9 cellular contexts compared by ENCODE assay signal in genomic region chr19:45766919-45767346, GRCh38. TPM values are rescaled to one million over a fixed set of nuclear protein-coding genes. Genes with fewer than 3 reads are reported as not detected.
A peak's percentile ranks its signal among the peaks of the same experiment; 100 is the strongest.
DNase-seq lines count a peak whose midpoint lies in the region; ATAC-seq and TF ChIP-seq lines count a peak whose summit lies in the region.
"Had no signal": no experiment of that assay in that cellular context is flagged by ENCODE, and none has a peak within 500 bp of the region (broad histone marks: within the 10 kb centered on the region; RNA-seq: fewer than 3 reads in every experiment).

No MANE protein-coding gene starts in this region.

- H3K4me3 Mint-ChIP-seq in nephron = peak overlapping the region; percentile 89 to 98 (median 96)

- H3K9me3 Mint-ChIP-seq in nephron = no peaks in the 10 kb centered on the region

- H3K36me3 Mint-ChIP-seq in nephron (ENCODE audit: low read depth) = no peaks in the 10 kb centered on the region

- ATAC-seq in GM19324 (IDR thresholded peaks at IDR 0.05; ENCODE audit: low FRiP score, unreplicated experiment) = no peak

- no peaks in the 10 kb centered on the region; the same call in 1 of the 2 replicates for H3K9me3 ChIP-seq in AG04450 (ENCODE audit: control insufficient read depth, insufficient read depth, low read length)
- H3K9me3 ChIP-seq in Peyer's patch = no peaks in the 10 kb centered on the region

- peak overlapping the region; percentile 67 for H3K4me3 ChIP-seq in AG04450 (ENCODE audit: low read depth, low read length)
- H3K4me3 ChIP-seq in Peyer's patch = peak overlapping the region; percentile 50 to 89 (median 84)
- H3K4me3 ChIP-seq in fibroblast of mammary gland (ENCODE audit: control insufficient read depth, low read depth, low read length) = peak overlapping the region; percentile 73

- peak overlapping the region; percentile 96 to 98 (median 97) for H3K27ac Mint-ChIP-seq in nephron

- peaks cover 4% of the 10 kb centered on the region for H3K27me3 Mint-ChIP-seq in nephron (ENCODE audit: low read depth)

- DNase-seq in AG04450 (ENCODE audit: low read depth, low spot score) (no peak), Peyer's patch (no peak), fibroblast of mammary gland (ENCODE audit: low read depth) (no peak), NCI-H2107 treated with DMSO at 0.1 percent for 48 hours (lab: John Stamatoyannopoulos, UW; ENCODE audit: unreplicated experiment) (no peak), SKM-1 (lab: John Stamatoyannopoulos, UW; ENCODE audit: unreplicated experiment) (no peak), ecto neural progenitor cell (ENCODE audit: low spot score) (no peak)

- POLR2A ChIA-PET in AG04450 (lab: Yijun Ruan, JAX) = interaction anchor here (0.8 to 4.7 kb wide), 7 partner anchors 13 to 74 kb away, joined by 4 to 50 read pairs (median 10); partner anchors contain the start of genes DMPK, FBXO46, QPCTL and SNRPD2

- H3K36me3 ChIP-seq in Peyer's patch = no peaks in the 10 kb centered on the region

- TF ChIP-seq POLR2A in Peyer's patch (IDR thresholded peaks at IDR 0.05) = no peak

- peaks cover 10% of the 10 kb centered on the region for H3K4me1 Mint-ChIP-seq in nephron

- CTCF ChIA-PET in AG04450 (lab: Charles Lee) = interaction anchor here (1.4 kb wide), 1 partner anchor 74 kb away, joined by 6 read pairs; the partner anchor contains the start of gene QPCTL

- H3K27me3 ChIP-seq in AG04450 (ENCODE audit: control insufficient read depth, insufficient read depth, low read length) (no peaks in the 10 kb centered on the region), Peyer's patch (no peaks in the 10 kb centered on the region)

- H3K27ac ChIP-seq in AG04450 (ENCODE audit: low read depth, low read length) (peak overlapping the region; percentile 91), Peyer's patch (peak overlapping the region; percentile 79 to 99 (median 91))

- H3K4me1 ChIP-seq in Peyer's patch = peaks cover 0 to 49% (median 13%) of the 10 kb centered on the region in 4 donors

- TF ChIP-seq CTCF in AG04450 (IDR thresholded peaks at IDR 0.05; ENCODE audit: low read depth, low read length) = no peak
- no peak for TF ChIP-seq CTCF in Peyer's patch (IDR thresholded peaks at IDR 0.05)
- TF ChIP-seq CTCF in fibroblast of mammary gland (conservative IDR thresholded peaks at IDR 0.05; ENCODE audit: control insufficient read depth, insufficient read depth, low read depth, low read length) = no peak
- no peak for TF ChIP-seq CTCF in nephron (IDR thresholded peaks at IDR 0.05; ENCODE audit: unreplicated experiment in 3 of 3)

RNA-seq across cellular contexts. Expression of gene SIX5, which starts 2.1 kb away (rescaled TPM):
- 4.4 and 6.7 TPM in 2 replicates for polyA plus RNA-seq in AG04450 (2011; rRNA removed)
- polyA minus RNA-seq in AG04450 (2011; rRNA and poly(A)+ RNA removed) = 5.3 and 7.5 TPM in 2 replicates
- total RNA-seq in Peyer's patch = 10 to 100 TPM in 1 of 4 donors, 1 to 10 TPM in 3; 3.3 to 11.5 (median 6.2) TPM

RNA-seq across cellular contexts. Expression of gene DMPK, which starts 15.4 kb away (rescaled TPM):
- polyA plus RNA-seq in AG04450 (2011; rRNA removed) = 24.3 and 24.5 TPM in 2 replicates
- 15.7 and 17.6 TPM in 2 replicates for polyA minus RNA-seq in AG04450 (2011; rRNA and poly(A)+ RNA removed)
- 10 to 100 TPM; 10.5 to 63.5 (median 43.5) TPM for total RNA-seq in Peyer's patch

RNA-seq across cellular contexts. Expression of gene DMWD, which starts 25.7 kb away (rescaled TPM):
- 13.9 and 17.1 TPM in 2 replicates for polyA plus RNA-seq in AG04450 (2011; rRNA removed)
- 24.2 and 27.9 TPM in 2 replicates for polyA minus RNA-seq in AG04450 (2011; rRNA and poly(A)+ RNA removed)
- total RNA-seq in Peyer's patch = 10 to 100 TPM; 20.8 to 63.8 (median 35.4) TPM

RNA-seq across cellular contexts. Expression of gene MEIOSIN, which starts 33.7 kb away (rescaled TPM):
- polyA plus RNA-seq in AG04450 (2011; rRNA removed) = not detected in 2 replicates
- not detected in 2 replicates for polyA minus RNA-seq in AG04450 (2011; rRNA and poly(A)+ RNA removed)
- not detected for total RNA-seq in Peyer's patch
- total RNA-seq: mononuclear cell had no signal

RNA-seq across cellular contexts. Expression of gene FBXO46, which starts 36.2 kb away (rescaled TPM):
- polyA plus RNA-seq in AG04450 (2011; rRNA removed) = 1.4 and 2.2 TPM in 2 replicates
- 1.8 and 2.4 TPM in 2 replicates for polyA minus RNA-seq in AG04450 (2011; rRNA and poly(A)+ RNA removed)
- 10 to 100 TPM in 3 of 4 donors, 1 to 10 TPM in 1; 8.3 to 25.2 (median 19.7) TPM for total RNA-seq in Peyer's patch
